In genomic region chr16:70380205-70380918, GRCh38 we compare ENCODE assay signal across 8 cellular contexts.
DNase-seq lines count a peak whose midpoint lies in the region; ATAC-seq and TF ChIP-seq lines count a peak whose summit lies in the region.

No MANE protein-coding gene starts in this region.

- peak; percentile 11 for ATAC-seq in HG02610 (IDR thresholded peaks at IDR 0.05; ENCODE audit: unreplicated experiment)

- DNase-seq in GM10248 (ENCODE audit: extremely low spot score) (peak; percentile 44), NCI-H2171 treated with DMSO at 0.1 percent for 48 hours (lab: John Stamatoyannopoulos, UW) (peak; percentile 57), pons (ENCODE audit: low spot score) (no peak)
- peak; percentile 90 for DNase-seq in activated CD8-positive, alpha-beta memory T cell treated with anti-CD3 and anti-CD28 coated beads for 24 hours
- DNase-seq in stimulated activated CD8-positive, alpha-beta memory T cell treated with anti-CD3 and anti-CD28 coated beads, Interleukin-4, amount 100 ng/mL, for 4 hours (ENCODE audit: low read depth in 2 of 2, low spot score in 1 of 2) = peak; percentile 64 to 67

- H3K9ac ChIP-seq in endocrine pancreas (ENCODE audit: control insufficient read depth, insufficient read depth, low read length) (peak overlapping the region; percentile 45), mucosa of stomach (ENCODE audit: low read length) (peak overlapping the region; percentile 82)

- H3K4me1 ChIP-seq in endocrine pancreas (ENCODE audit: control insufficient read depth, insufficient read depth, low read length) = no peaks in the 10 kb centered on the region
- peaks cover 18% of the 10 kb centered on the region for H3K4me1 ChIP-seq in mucosa of stomach (ENCODE audit: control insufficient read depth, insufficient read depth, low read length)

- H3K27me3 ChIP-seq in endocrine pancreas (ENCODE audit: control insufficient read depth, insufficient read depth, low read length) (no peaks in the 10 kb centered on the region), mucosa of stomach (ENCODE audit: control insufficient read depth, insufficient read depth, low read length) (no peaks in the 10 kb centered on the region)

- CTCF ChIA-PET in GM10248 (lab: Yijun Ruan, JAX) = interaction anchor here (0.7 to 4.3 kb wide), 18 partner anchors 8 to 270 kb away, joined by 3 to 24 read pairs (median 4); partner anchors contain the start of gene FCSK

- no peaks in the 10 kb centered on the region for H3K36me3 ChIP-seq in endocrine pancreas (ENCODE audit: control insufficient read depth, insufficient read depth, low read length)
- H3K36me3 ChIP-seq in mucosa of stomach (ENCODE audit: control insufficient read depth, insufficient read depth, low read length) = no peaks in the 10 kb centered on the region

- no peak overlapping the region for H3K4me3 ChIP-seq in endocrine pancreas (ENCODE audit: control insufficient read depth, insufficient read depth, low read length)
- H3K4me3 ChIP-seq in mucosa of stomach (ENCODE audit: low read length) = peak overlapping the region; percentile 74

- POLR2A ChIA-PET in GM10248 (lab: Yijun Ruan, JAX) = interaction anchor here (0.5 to 1.6 kb wide), 13 partner anchors 12 to 144 kb away, joined by 3 to 11 read pairs (median 4); partner anchors contain the start of genes COG4 and DDX19A

- TF ChIP-seq CTCF in GM10248 (IDR thresholded peaks at IDR 0.05; ENCODE audit: control extremely low read depth, extremely low read depth, low read depth, missing control alignments) = no peak

- H3K9me3 ChIP-seq in endocrine pancreas (ENCODE audit: control insufficient read depth, low read length) (no peaks in the 10 kb centered on the region), mucosa of stomach (ENCODE audit: control insufficient read depth, low read length) (no peaks in the 10 kb centered on the region)
